9 cellular contexts compared by ENCODE assay signal in genomic region chr10:25933653-25934608, GRCh38. TPM values are rescaled to one million over a fixed set of nuclear protein-coding genes. Genes with fewer than 3 reads are reported as not detected.
DNase-seq lines count a peak whose midpoint lies in the region; ATAC-seq and TF ChIP-seq lines count a peak whose summit lies in the region.
"Had no signal": no experiment of that assay in that cellular context is flagged by ENCODE, and none has a peak within 500 bp of the region (broad histone marks: within the 10 kb centered on the region; RNA-seq: fewer than 3 reads in every experiment).

MYO3A (plus strand) TSS chr10:25934229; CDS start chr10:25952111, 17,882 bp downstream.

- WGBS in neuronal stem cell (ENCODE audit: extremely low coverage in 2 of 2, insufficient read length in 2 of 2, insufficient replicate concordance in 1 of 2), 2 donors = no CpG with 5 or more reads among the region's 73 CpGs

- no peak for ATAC-seq in HG03039 (IDR thresholded peaks at IDR 0.05; ENCODE audit: unreplicated experiment)
- no peak for ATAC-seq in GM18873 (IDR thresholded peaks at IDR 0.05; ENCODE audit: low FRiP score, unreplicated experiment)

- no peak within 1 kb of the TSS for H2BK15ac ChIP-seq in neuronal stem cell (ENCODE audit: low read length)

- H3K9me3 Mint-ChIP-seq in Calu3 (ENCODE audit: low read depth, unreplicated experiment) = no peaks in the 10 kb centered on the region

- CTCF ChIA-PET in Calu3 (lab: Charles Lee) = no interaction called here

- peaks cover 7% of the 10 kb centered on the region for H3K4me1 Mint-ChIP-seq in Calu3 (ENCODE audit: low read depth, unreplicated experiment)

- H3K27ac Mint-ChIP-seq in Calu3 (ENCODE audit: unreplicated experiment) = no peak within 1 kb of the TSS

- peak within 1 kb of the TSS; percentile 92 for H2AFZ ChIP-seq in neuronal stem cell (ENCODE audit: low read length)

- H3K4me1 ChIP-seq in neuronal stem cell (ENCODE audit: control insufficient read depth in 2 of 2, insufficient read depth in 1 of 2, low read depth in 1 of 2, low read length in 2 of 2) = peaks cover 0 to 5% of the 10 kb centered on the region in 2 donors
- H3K4me1 ChIP-seq in SJCRH30 = no peaks in the 10 kb centered on the region

- H3K9me3 ChIP-seq in neuronal stem cell (replicated peaks in 1 of 2; ENCODE audit: control insufficient read depth in 2 of 2, insufficient read depth in 1 of 2, low read depth in 1 of 2, low read length in 2 of 2) (no peaks in the 10 kb centered on the region), SJCRH30 (replicated peaks) (no peaks in the 10 kb centered on the region)

- peak within 1 kb of the TSS; percentile 90 for H3K4me2 ChIP-seq in neuronal stem cell (ENCODE audit: insufficient read depth, low read length, poor library complexity, severe bottlenecking)

- H3K36me3 ChIP-seq in neuronal stem cell (replicated peaks in 1 of 2; ENCODE audit: control insufficient read depth in 2 of 2, insufficient read depth in 2 of 2, low read length in 2 of 2) (no peaks in the 10 kb centered on the region), SJCRH30 (no peaks in the 10 kb centered on the region)

- DNase-seq in Calu3 (peak; percentile 3), NCI-H1092 treated with DMSO at 0.1 percent for 48 hours (lab: John Stamatoyannopoulos, UW) (peak; percentile 49), epithelial cell of proximal tubule (ENCODE audit: low read depth) (no peak), neuronal stem cell (ENCODE audit: low spot score) (peak; percentile 31), SJCRH30 (no peak)
- DNase-seq in stimulated activated CD4-positive, alpha-beta T cell treated with anti-CD3 and anti-CD28 coated beads, Interleukin-2, amount 100 ng/mL, for 24 hours = no peak

- peak within 1 kb of the TSS; percentile 84 for H3K4me3 Mint-ChIP-seq in Calu3 (ENCODE audit: low read depth, unreplicated experiment)

- H3K36me3 Mint-ChIP-seq in Calu3 (ENCODE audit: insufficient read depth, unreplicated experiment) = peaks cover 8% of the 10 kb centered on the region

- H4K8ac ChIP-seq in neuronal stem cell (ENCODE audit: low read depth, low read length) = no peak within 1 kb of the TSS

- intact Hi-C loops in Calu3 (cut with micrococcal nuclease; ENCODE audit: unreplicated experiment) = loop anchor here (10.0 kb wide), 1 partner anchor 179 kb away; no protein-coding TSS in a partner anchor

- no peak within 1 kb of the TSS for H3K27ac ChIP-seq in neuronal stem cell (replicated peaks; ENCODE audit: low read length)
- H3K27ac ChIP-seq in SJCRH30 = no peak within 1 kb of the TSS

- H4K91ac ChIP-seq in neuronal stem cell (ENCODE audit: low read depth, low read length, poor library complexity) = no peak within 1 kb of the TSS

- H2BK120ac ChIP-seq in neuronal stem cell (ENCODE audit: low read depth, low read length) = no peak within 1 kb of the TSS

- TF ChIP-seq CTCF in Calu3 (IDR thresholded peaks at IDR 0.05; ENCODE audit: unreplicated experiment) = no peak
- no peak for TF ChIP-seq CTCF in epithelial cell of proximal tubule (conservative IDR thresholded peaks at IDR 0.05; ENCODE audit: low read depth, low read length)

- H3K14ac ChIP-seq in neuronal stem cell (ENCODE audit: low read length) = no peak within 1 kb of the TSS

- H2AK5ac ChIP-seq in neuronal stem cell (ENCODE audit: low read depth, low read length) = no peak within 1 kb of the TSS

- no peaks in the 10 kb centered on the region for H3K79me1 ChIP-seq in neuronal stem cell (ENCODE audit: low read depth, low read length)

- H3K27me3 Mint-ChIP-seq in Calu3 (ENCODE audit: unreplicated experiment) = peaks cover 38% of the 10 kb centered on the region

- BruUV-seq in Calu3 (replicated peaks; lab: Mats Ljungman, UMichigan) = no TSS peak

- H3K27me3 ChIP-seq in neuronal stem cell (ENCODE audit: control insufficient read depth in 3 of 3, insufficient read depth in 3 of 3, low read depth in 1 of 3, low read length in 3 of 3) = peaks cover 6 to 32% (median 18%) of the 10 kb centered on the region in 3 experiments
- peaks cover 26% of the 10 kb centered on the region for H3K27me3 ChIP-seq in SJCRH30

- H2BK12ac ChIP-seq in neuronal stem cell (ENCODE audit: low read length) = no peak within 1 kb of the TSS

- H3K4me3 ChIP-seq in epithelial cell of proximal tubule (ENCODE audit: low read depth, low read length) (peak within 1 kb of the TSS; percentile 65), neuronal stem cell (ENCODE audit: low read length in 2 of 2) (peak within 1 kb of the TSS; percentile 51 to 66), SJCRH30 (no peak within 1 kb of the TSS)

- H3K18ac ChIP-seq in neuronal stem cell (ENCODE audit: low read length) = peak within 1 kb of the TSS; percentile 76

- H2BK5ac ChIP-seq in neuronal stem cell (ENCODE audit: low read length) = no peak within 1 kb of the TSS

- no peak within 1 kb of the TSS for H3K23ac ChIP-seq in neuronal stem cell (ENCODE audit: low read depth, low read length, poor library complexity)

- no peak within 1 kb of the TSS for H3K4ac ChIP-seq in neuronal stem cell (ENCODE audit: low read length)

- peak within 1 kb of the TSS; percentile 77 for H3K9ac ChIP-seq in neuronal stem cell (ENCODE audit: low read depth, low read length, poor library complexity)

RNA-seq across cellular contexts. Expression of gene MYO3A, which starts in this region (rescaled TPM):
- total RNA-seq in Calu3 (2022) = 0.14 TPM in 1 of 2 replicates, not detected in the other
- total RNA-seq in epithelial cell of proximal tubule = 2.4 and 5.0 TPM in 2 replicates
- 0.06 TPM for polyA plus RNA-seq in neuronal stem cell (2013, experiment 1 of 2)
- polyA plus RNA-seq in neuronal stem cell (2013, experiment 2 of 2) = 0.08 TPM
- not detected in 2 replicates for total RNA-seq in SJCRH30 (2014; rRNA removed; shearing (Covaris generic))
- total RNA-seq: HT1080 had no signal

Comparison
In these comparisons a context has a peak if more than half of its experiments do, and no peak if none do; other contexts are left out.
1. Peak in DNase-seq in Calu3; RNA of the gene not detected or under 1 TPM.
2. DNase-seq: peak in NCI-H1092 treated with DMSO at 0.1 percent for 48 hours (single experiment) and neuronal stem cell (single experiment); none in epithelial cell of proximal tubule (single experiment), stimulated activated CD4-positive, alpha-beta T cell treated with anti-CD3 and anti-CD28 coated beads, Interleukin-2, amount 100 ng/mL, for 24 hours (0 of 2) and SJCRH30 (0 of 2).